In the genomic region with DNA sequence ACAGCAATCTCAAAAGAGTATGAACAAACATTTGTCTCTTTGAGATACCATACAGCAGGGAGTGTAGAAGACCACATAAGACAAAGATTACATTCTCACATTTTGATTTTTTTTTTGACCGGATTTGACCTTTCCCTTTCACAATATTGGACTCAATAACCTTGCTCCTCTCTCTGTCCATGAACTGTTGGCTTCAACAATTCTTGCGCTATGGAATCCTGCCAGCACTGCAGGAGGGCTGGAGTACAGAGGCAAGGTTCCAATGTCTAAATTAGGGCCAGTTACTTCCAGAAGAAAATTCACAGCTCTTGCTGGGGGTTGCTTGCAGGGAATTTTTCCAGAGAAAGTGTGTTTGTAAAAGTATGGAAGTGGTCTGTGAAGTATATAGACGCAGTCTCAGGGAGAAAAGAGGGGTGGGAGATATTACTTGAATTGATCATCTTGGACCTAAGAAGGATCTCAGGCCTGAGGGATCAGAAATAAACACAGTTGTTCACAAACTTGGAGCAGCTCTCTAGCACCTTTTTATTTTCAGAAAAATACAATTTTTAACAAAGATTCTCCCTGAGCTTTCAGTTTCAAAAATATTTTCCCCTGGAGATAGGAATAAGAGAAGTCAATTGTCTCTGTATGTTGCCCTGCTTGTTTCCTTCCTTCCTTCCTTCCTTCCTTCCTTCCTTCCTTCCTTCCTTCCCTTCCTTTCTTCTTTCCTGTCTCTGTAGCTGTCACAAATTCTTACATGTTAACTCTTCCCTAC, we compare ENCODE assay signal across 1 cellular context.
TF ChIP-seq lines count a peak whose summit lies in the region.

No MANE protein-coding gene starts in this region.

TF ChIP-seq in GM23338, 12 proteins besides CTCF, POLR2A, EP300 and RAD21:
- TF ChIP-seq EZH2 (IDR thresholded peaks at IDR 0.05; ENCODE audit: low read depth, unreplicated experiment) (no peak), ZNF331 (CRISPR knock-in tag; IDR thresholded peaks at IDR 0.05; ENCODE audit: low read depth) (no peak), CREB1 (CRISPR knock-in tag; IDR thresholded peaks at IDR 0.05; ENCODE audit: low read depth) (no peak), ZNF114 (CRISPR knock-in tag; IDR thresholded peaks at IDR 0.05) (no peak), JUNB (IDR thresholded peaks at IDR 0.05; ENCODE audit: unreplicated experiment) (no peak), NANOG (IDR thresholded peaks at IDR 0.05; ENCODE audit: borderline replicate concordance) (no peak), EZH2phosphoT487 (IDR thresholded peaks at IDR 0.05; ENCODE audit: unreplicated experiment) (no peak), STAT1 (IDR thresholded peaks at IDR 0.05; ENCODE audit: unreplicated experiment) (no peak), POLR2AphosphoS5 (IDR thresholded peaks at IDR 0.05; ENCODE audit: low read depth) (no peak)
- TF ChIP-seq, protein P1, sequence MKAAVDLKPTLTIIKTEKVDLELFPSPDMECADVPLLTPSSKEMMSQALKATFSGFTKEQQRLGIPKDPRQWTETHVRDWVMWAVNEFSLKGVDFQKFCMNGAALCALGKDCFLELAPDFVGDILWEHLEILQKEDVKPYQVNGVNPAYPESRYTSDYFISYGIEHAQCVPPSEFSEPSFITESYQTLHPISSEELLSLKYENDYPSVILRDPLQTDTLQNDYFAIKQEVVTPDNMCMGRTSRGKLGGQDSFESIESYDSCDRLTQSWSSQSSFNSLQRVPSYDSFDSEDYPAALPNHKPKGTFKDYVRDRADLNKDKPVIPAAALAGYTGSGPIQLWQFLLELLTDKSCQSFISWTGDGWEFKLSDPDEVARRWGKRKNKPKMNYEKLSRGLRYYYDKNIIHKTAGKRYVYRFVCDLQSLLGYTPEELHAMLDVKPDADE (IDR thresholded peaks at IDR 0.05): no peak
- TF ChIP-seq, protein P2, sequence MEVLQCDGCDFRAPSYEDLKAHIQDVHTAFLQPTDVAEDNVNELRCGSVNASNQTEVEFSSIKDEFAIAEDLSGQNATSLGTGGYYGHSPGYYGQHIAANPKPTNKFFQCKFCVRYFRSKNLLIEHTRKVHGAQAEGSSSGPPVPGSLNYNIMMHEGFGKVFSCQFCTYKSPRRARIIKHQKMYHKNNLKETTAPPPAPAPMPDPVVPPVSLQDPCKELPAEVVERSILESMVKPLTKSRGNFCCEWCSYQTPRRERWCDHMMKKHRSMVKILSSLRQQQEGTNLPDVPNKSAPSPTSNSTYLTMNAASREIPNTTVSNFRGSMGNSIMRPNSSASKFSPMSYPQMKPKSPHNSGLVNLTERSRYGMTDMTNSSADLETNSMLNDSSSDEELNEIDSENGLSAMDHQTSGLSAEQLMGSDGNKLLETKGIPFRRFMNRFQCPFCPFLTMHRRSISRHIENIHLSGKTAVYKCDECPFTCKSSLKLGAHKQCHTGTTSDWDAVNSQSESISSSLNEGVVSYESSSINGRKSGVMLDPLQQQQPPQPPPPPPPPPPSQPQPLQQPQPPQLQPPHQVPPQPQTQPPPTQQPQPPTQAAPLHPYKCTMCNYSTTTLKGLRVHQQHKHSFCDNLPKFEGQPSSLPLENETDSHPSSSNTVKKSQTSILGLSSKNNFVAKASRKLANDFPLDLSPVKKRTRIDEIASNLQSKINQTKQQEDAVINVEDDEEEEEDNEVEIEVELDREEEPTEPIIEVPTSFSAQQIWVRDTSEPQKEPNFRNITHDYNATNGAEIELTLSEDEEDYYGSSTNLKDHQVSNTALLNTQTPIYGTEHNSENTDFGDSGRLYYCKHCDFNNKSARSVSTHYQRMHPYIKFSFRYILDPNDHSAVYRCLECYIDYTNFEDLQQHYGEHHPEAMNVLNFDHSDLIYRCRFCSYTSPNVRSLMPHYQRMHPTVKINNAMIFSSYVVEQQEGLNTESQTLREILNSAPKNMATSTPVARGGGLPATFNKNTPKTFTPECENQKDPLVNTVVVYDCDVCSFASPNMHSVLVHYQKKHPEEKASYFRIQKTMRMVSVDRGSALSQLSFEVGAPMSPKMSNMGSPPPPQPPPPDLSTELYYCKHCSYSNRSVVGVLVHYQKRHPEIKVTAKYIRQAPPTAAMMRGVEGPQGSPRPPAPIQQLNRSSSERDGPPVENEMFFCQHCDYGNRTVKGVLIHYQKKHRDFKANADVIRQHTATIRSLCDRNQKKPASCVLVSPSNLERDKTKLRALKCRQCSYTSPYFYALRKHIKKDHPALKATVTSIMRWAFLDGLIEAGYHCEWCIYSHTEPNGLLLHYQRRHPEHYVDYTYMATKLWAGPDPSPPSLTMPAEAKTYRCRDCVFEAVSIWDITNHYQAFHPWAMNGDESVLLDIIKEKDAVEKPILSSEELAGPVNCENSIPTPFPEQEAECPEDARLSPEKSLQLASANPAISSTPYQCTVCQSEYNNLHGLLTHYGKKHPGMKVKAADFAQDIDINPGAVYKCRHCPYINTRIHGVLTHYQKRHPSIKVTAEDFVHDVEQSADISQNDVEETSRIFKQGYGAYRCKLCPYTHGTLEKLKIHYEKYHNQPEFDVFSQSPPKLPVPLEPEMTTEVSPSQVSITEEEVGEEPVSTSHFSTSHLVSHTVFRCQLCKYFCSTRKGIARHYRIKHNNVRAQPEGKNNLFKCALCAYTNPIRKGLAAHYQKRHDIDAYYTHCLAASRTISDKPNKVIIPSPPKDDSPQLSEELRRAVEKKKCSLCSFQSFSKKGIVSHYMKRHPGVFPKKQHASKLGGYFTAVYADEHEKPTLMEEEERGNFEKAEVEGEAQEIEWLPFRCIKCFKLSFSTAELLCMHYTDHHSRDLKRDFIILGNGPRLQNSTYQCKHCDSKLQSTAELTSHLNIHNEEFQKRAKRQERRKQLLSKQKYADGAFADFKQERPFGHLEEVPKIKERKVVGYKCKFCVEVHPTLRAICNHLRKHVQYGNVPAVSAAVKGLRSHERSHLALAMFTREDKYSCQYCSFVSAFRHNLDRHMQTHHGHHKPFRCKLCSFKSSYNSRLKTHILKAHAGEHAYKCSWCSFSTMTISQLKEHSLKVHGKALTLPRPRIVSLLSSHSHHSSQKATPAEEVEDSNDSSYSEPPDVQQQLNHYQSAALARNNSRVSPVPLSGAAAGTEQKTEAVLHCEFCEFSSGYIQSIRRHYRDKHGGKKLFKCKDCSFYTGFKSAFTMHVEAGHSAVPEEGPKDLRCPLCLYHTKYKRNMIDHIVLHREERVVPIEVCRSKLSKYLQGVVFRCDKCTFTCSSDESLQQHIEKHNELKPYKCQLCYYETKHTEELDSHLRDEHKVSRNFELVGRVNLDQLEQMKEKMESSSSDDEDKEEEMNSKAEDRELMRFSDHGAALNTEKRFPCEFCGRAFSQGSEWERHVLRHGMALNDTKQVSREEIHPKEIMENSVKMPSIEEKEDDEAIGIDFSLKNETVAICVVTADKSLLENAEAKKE (CRISPR knock-in tag; IDR thresholded peaks at IDR 0.05): no peak
- TF ChIP-seq, protein P3, sequence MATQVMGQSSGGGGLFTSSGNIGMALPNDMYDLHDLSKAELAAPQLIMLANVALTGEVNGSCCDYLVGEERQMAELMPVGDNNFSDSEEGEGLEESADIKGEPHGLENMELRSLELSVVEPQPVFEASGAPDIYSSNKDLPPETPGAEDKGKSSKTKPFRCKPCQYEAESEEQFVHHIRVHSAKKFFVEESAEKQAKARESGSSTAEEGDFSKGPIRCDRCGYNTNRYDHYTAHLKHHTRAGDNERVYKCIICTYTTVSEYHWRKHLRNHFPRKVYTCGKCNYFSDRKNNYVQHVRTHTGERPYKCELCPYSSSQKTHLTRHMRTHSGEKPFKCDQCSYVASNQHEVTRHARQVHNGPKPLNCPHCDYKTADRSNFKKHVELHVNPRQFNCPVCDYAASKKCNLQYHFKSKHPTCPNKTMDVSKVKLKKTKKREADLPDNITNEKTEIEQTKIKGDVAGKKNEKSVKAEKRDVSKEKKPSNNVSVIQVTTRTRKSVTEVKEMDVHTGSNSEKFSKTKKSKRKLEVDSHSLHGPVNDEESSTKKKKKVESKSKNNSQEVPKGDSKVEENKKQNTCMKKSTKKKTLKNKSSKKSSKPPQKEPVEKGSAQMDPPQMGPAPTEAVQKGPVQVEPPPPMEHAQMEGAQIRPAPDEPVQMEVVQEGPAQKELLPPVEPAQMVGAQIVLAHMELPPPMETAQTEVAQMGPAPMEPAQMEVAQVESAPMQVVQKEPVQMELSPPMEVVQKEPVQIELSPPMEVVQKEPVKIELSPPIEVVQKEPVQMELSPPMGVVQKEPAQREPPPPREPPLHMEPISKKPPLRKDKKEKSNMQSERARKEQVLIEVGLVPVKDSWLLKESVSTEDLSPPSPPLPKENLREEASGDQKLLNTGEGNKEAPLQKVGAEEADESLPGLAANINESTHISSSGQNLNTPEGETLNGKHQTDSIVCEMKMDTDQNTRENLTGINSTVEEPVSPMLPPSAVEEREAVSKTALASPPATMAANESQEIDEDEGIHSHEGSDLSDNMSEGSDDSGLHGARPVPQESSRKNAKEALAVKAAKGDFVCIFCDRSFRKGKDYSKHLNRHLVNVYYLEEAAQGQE (IDR thresholded peaks at IDR 0.05; ENCODE audit: unreplicated experiment): no peak
